Comparison of ENCODE assay signal across 9 cellular contexts in the genomic region with DNA sequence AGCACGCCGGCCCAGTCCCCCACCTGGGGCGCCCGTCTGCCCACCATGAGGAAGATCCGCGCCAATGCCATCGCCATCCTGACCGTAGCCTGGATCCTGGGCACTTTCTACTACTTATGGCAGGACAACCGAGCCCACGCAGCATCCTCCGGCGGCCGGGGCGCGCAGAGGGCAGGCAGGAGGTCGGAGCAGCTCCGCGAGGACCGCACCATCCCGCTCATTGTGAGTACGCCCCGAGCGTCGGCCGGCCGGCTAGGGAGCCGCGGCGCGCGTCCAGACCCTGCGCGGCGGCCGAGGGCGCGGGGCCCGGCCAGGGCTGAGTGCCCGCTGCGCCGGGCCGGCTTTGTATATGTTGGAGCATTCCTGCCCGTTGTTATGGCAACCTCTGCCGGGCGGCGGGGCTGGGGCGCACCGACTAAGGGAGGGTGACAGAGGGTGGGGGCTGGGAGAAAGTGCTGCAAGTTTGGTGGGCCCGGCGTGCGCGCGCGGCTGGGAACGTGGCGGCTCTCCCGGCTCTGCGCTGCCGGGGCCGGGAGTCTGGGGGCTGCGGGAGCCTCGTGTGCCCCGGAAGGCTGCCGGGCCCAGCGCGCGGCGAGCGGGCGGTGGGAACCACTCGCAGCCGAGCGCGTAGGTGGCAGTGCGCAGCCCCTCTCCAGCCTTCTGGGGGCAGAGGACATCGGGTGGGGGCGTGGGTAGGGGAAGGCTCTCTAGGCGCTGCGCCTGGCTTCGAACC. TPM values are rescaled to one million over a fixed set of nuclear protein-coding genes. Genes with fewer than 3 reads are reported as not detected.
A peak's percentile ranks its signal among the peaks of the same experiment; 100 is the strongest.
DNase-seq lines count a peak whose midpoint lies in the region; ATAC-seq and TF ChIP-seq lines count a peak whose summit lies in the region.
"Had no signal": no experiment of that assay in that cellular context is flagged by ENCODE, and none has a peak within 500 bp of the region (broad histone marks: within the 10 kb centered on the region; RNA-seq: fewer than 3 reads in every experiment).

No MANE protein-coding gene starts in this region.

- H3K4me1 ChIP-seq in mesenchymal stem cell (ENCODE audit: control insufficient read depth, insufficient read depth, low read depth, low read length) (peaks cover 20% of the 10 kb centered on the region), vagina (peaks cover 29% of the 10 kb centered on the region)

- no peak overlapping the region for H4K91ac ChIP-seq in mesenchymal stem cell (ENCODE audit: low read length)

- peak overlapping the region; percentile 98 for H3K4me2 ChIP-seq in mesenchymal stem cell (ENCODE audit: low read length, poor library complexity, severe bottlenecking)

- H2BK120ac ChIP-seq in mesenchymal stem cell (ENCODE audit: low read depth, low read length) = no peak overlapping the region

- H3K23ac ChIP-seq in mesenchymal stem cell (ENCODE audit: low read length in 2 of 2) = peak overlapping the region in 1 of 2 experiments; percentile 53

- H2BK15ac ChIP-seq in mesenchymal stem cell (ENCODE audit: low read depth, poor library complexity, severe bottlenecking) = peak overlapping the region; percentile 12

- no peaks in the 10 kb centered on the region for H3K79me1 ChIP-seq in mesenchymal stem cell (replicated peaks; ENCODE audit: low read length, poor library complexity, severe bottlenecking)

- 1% methylated on average over 49 of the region's 80 CpGs for WGBS in mesenchymal stem cell

- H3K14ac ChIP-seq in mesenchymal stem cell (ENCODE audit: low read length in 2 of 2) = peak overlapping the region in 1 of 2 experiments; percentile 85

- no peaks in the 10 kb centered on the region for H3K9me3 ChIP-seq in MG63
- no peaks in the 10 kb centered on the region for H3K9me3 ChIP-seq in mesenchymal stem cell (ENCODE audit: control insufficient read depth, low read length)
- no peaks in the 10 kb centered on the region for H3K9me3 ChIP-seq in vagina

- no peak overlapping the region for H2AK5ac ChIP-seq in mesenchymal stem cell (ENCODE audit: low read length, severe bottlenecking)

- peak overlapping the region; percentile 7 for H4K8ac ChIP-seq in mesenchymal stem cell (ENCODE audit: low read length)

- no peak for TF ChIP-seq CTCF in vagina (IDR thresholded peaks at IDR 0.05)

- peak overlapping the region; percentile 53 for H3K4me3 ChIP-seq in MG63
- H3K4me3 ChIP-seq in mesenchymal stem cell (ENCODE audit: insufficient read depth in 1 of 2, low read depth in 1 of 2, low read length in 2 of 2) = peak overlapping the region; percentile 39 to 81
- peak overlapping the region; percentile 53 to 54 for H3K4me3 ChIP-seq in vagina

- no peak overlapping the region for H2BK5ac ChIP-seq in mesenchymal stem cell (ENCODE audit: low read depth, low read length, poor library complexity, severe bottlenecking)

- DNase-seq in Daoy (ENCODE audit: low read depth) = peak; percentile 39
- peak; percentile 34 for DNase-seq in MG63
- peak; percentile 53 for DNase-seq in mesenchymal stem cell
- no peak for DNase-seq in vagina (ENCODE audit: extremely low spot score in 2 of 2)
- DNase-seq in HT-29 (ENCODE audit: low spot score) = no peak

- intact Hi-C loops in dendritic cell treated with granulocyte-macrophage colony-stimulating factor and Interleukin-4, amounts not matched to agents 40 ng/mL and 50 ng/mL, for 4 days (cut with micrococcal nuclease) = no loop called here
- intact Hi-C loops in vagina (cut with DNase I) = loop anchor here (10.0 kb wide), 1 partner anchor 94 kb away; no protein-coding TSS in a partner anchor

- no peaks in the 10 kb centered on the region for H3K36me3 Mint-ChIP-seq in dendritic cell treated with granulocyte-macrophage colony-stimulating factor and Interleukin-4, amounts not matched to agents 40 ng/mL and 50 ng/mL, for 4 days (ENCODE audit: low read depth)

- H3K4me1 Mint-ChIP-seq in dendritic cell treated with granulocyte-macrophage colony-stimulating factor and Interleukin-4, amounts not matched to agents 40 ng/mL and 50 ng/mL, for 4 days (ENCODE audit: low read depth) = peaks cover 14% of the 10 kb centered on the region

- H3K9me3 Mint-ChIP-seq in dendritic cell treated with granulocyte-macrophage colony-stimulating factor and Interleukin-4, amounts not matched to agents 40 ng/mL and 50 ng/mL, for 4 days = no peaks in the 10 kb centered on the region

- TF ChIP-seq POLR2A in vagina (IDR thresholded peaks at IDR 0.05) = no peak

- no peak overlapping the region for H2BK12ac ChIP-seq in mesenchymal stem cell (ENCODE audit: low read length in 2 of 2)

- H3K27ac ChIP-seq in mesenchymal stem cell (ENCODE audit: low read length, poor library complexity, severe bottlenecking) = no peak overlapping the region
- H3K27ac ChIP-seq in vagina = peak overlapping the region; percentile 53

- peak overlapping the region; percentile 50 for H3K4me3 Mint-ChIP-seq in dendritic cell treated with granulocyte-macrophage colony-stimulating factor and Interleukin-4, amounts not matched to agents 40 ng/mL and 50 ng/mL, for 4 days

- peak overlapping the region; percentile 86 for H3K9ac ChIP-seq in mesenchymal stem cell (ENCODE audit: low read length)

- H3K27me3 Mint-ChIP-seq in dendritic cell treated with granulocyte-macrophage colony-stimulating factor and Interleukin-4, amounts not matched to agents 40 ng/mL and 50 ng/mL, for 4 days = peaks cover 83% of the 10 kb centered on the region

- H3K27me3 ChIP-seq in MG63 (no peaks in the 10 kb centered on the region), mesenchymal stem cell (ENCODE audit: control insufficient read depth in 1 of 2, insufficient read depth in 1 of 2, low read length in 2 of 2) (peaks cover 35 to 80% of the 10 kb centered on the region in 2 experiments), vagina (no peaks in the 10 kb centered on the region)

- H3K36me3 ChIP-seq in MG63 (no peaks in the 10 kb centered on the region), mesenchymal stem cell (ENCODE audit: control insufficient read depth in 1 of 2, insufficient read depth in 2 of 2, low read depth in 1 of 2, low read length in 2 of 2) (peaks cover 0 to 2% of the 10 kb centered on the region in 2 experiments), vagina (no peaks in the 10 kb centered on the region)

- H3K18ac ChIP-seq in mesenchymal stem cell (ENCODE audit: low read depth in 1 of 2, low read length in 2 of 2) = peak overlapping the region; percentile 29 to 62

- ATAC-seq in GM19324 (IDR thresholded peaks at IDR 0.05; ENCODE audit: low FRiP score, unreplicated experiment) (no peak), GM19395 (IDR thresholded peaks at IDR 0.05; ENCODE audit: unreplicated experiment) (no peak)

- no peak overlapping the region for H3K27ac Mint-ChIP-seq in dendritic cell treated with granulocyte-macrophage colony-stimulating factor and Interleukin-4, amounts not matched to agents 40 ng/mL and 50 ng/mL, for 4 days

- H2AFZ ChIP-seq in mesenchymal stem cell (ENCODE audit: low read depth, low read length) = peak overlapping the region; percentile 42

- no peak overlapping the region for H3K4ac ChIP-seq in mesenchymal stem cell (ENCODE audit: low read depth in 1 of 2, low read length in 2 of 2)

RNA-seq across cellular contexts. Expression of a gene that starts 0.5 kb away (rescaled TPM):
- 1.2 and 1.7 TPM in 2 replicates for total RNA-seq in Daoy (2014; rRNA removed; shearing (Covaris generic))
- 3.8 and 8.6 TPM in 2 replicates for total RNA-seq in MG63 (2014; rRNA removed; shearing (Covaris generic); ENCODE audit: low replicate concordance)
- 5.4 TPM for polyA plus RNA-seq in mesenchymal stem cell (2013, experiment 1 of 2)
- polyA plus RNA-seq in mesenchymal stem cell (2013, experiment 2 of 2) = 4.2 TPM
- 5.2 TPM for total RNA-seq in vagina
- total RNA-seq in HT-29 (2014; rRNA removed; shearing (Covaris generic)) = not detected in 2 replicates
- total RNA-seq: mononuclear cell had no signal

Comparison
In these comparisons a context has a peak if more than half of its experiments do, and no peak if none do; other contexts are left out.
1. DNase-seq: peak in Daoy (single experiment), MG63 (single experiment) and mesenchymal stem cell (single experiment); none in vagina (0 of 2) and HT-29 (single experiment).
2. Peak in every context shown above with its lines, with median percentiles within 50 percentile points of each other: H3K4me3 ChIP-seq.